ENCODE assay signal across 6 cellular contexts in genomic region chr1:184183919-184184318, GRCh38.
"Had no signal": no experiment of that assay in that cellular context is flagged by ENCODE, and none has a peak within 500 bp of the region (broad histone marks: within the 10 kb centered on the region; RNA-seq: fewer than 3 reads in every experiment).

No MANE protein-coding gene starts in this region.

- H3K27ac ChIP-seq: HL-60, KMS-11 had no signal

- H3K9ac ChIP-seq: KMS-11 had no signal

- H3K4me2 ChIP-seq: KMS-11 had no signal

- FAIRE-seq: HTR-8/SVneo had no signal

- DNase-seq: Karpas-422, KBM-7, KG1 had no signal
